Comparison of ENCODE assay signal across 13 cellular contexts in genomic region chr11:60457576-60457975, GRCh38. TPM values are rescaled to one million over a fixed set of nuclear protein-coding genes. Genes with fewer than 3 reads are reported as not detected.
DNase-seq lines count a peak whose midpoint lies in the region; ATAC-seq and TF ChIP-seq lines count a peak whose summit lies in the region.
"Had no signal": no experiment of that assay in that cellular context is flagged by ENCODE, and none has a peak within 500 bp of the region (broad histone marks: within the 10 kb centered on the region; RNA-seq: fewer than 3 reads in every experiment).

No MANE protein-coding gene starts in this region.

- intact Hi-C loops in prostate gland (cut with DNase I) = no loop called here

- H3K4me3 ChIP-seq in GM06990 (replicated peaks; ENCODE audit: low read depth, low read length) (peak overlapping the region; percentile 84), prostate gland (no peak overlapping the region)

- no peaks in the 10 kb centered on the region for H3K4me1 ChIP-seq in prostate gland (replicated peaks)

- H3K27me3 ChIP-seq in GM06990 (replicated peaks; ENCODE audit: control insufficient read depth, insufficient read depth, low read length) (no peaks in the 10 kb centered on the region), prostate gland (replicated peaks; ENCODE audit: insufficient read depth) (no peaks in the 10 kb centered on the region)

- no peak for TF ChIP-seq CTCF in GM06990 (IDR thresholded peaks at IDR 0.05; ENCODE audit: insufficient read depth, low read length, poor library complexity, severe bottlenecking)
- TF ChIP-seq CTCF in prostate gland (IDR thresholded peaks at IDR 0.05) = no peak

- DNase-seq in GM06990 (ENCODE audit: extremely low read depth, insufficient read length) (peak; percentile 53), LoVo (ENCODE audit: low spot score) (no peak), prostate gland (ENCODE audit: low spot score) (no peak)
- DNase-seq: caudate nucleus, left colon, T-helper 9 cell had no signal

- no peak overlapping the region for H3K27ac ChIP-seq in prostate gland

- H3K36me3 ChIP-seq in GM06990 (ENCODE audit: control insufficient read depth, insufficient read depth, low read length) = peaks cover 12% of the 10 kb centered on the region
- no peaks in the 10 kb centered on the region for H3K36me3 ChIP-seq in prostate gland

- 66% methylated on average over 3 of the region's 3 CpGs for WGBS in prostate gland

- TF ChIP-seq POLR2A in GM19193 (IDR thresholded peaks at IDR 0.05; ENCODE audit: extremely low read depth, insufficient read depth, insufficient read length) (peak; percentile 56), prostate gland (IDR thresholded peaks at IDR 0.05) (no peak)

- peak; percentile 43 for ATAC-seq in HG02678 (IDR thresholded peaks at IDR 0.05; ENCODE audit: unreplicated experiment)
- peak; percentile 26 for ATAC-seq in HG03558 (IDR thresholded peaks at IDR 0.05; ENCODE audit: extremely low read depth, unreplicated experiment)
- no peak for ATAC-seq in GM21825 (IDR thresholded peaks at IDR 0.05; ENCODE audit: unreplicated experiment)
- ATAC-seq in GM21737 (IDR thresholded peaks at IDR 0.05; ENCODE audit: unreplicated experiment) = no peak
- ATAC-seq: left colon had no signal

- H3K9me3 ChIP-seq in prostate gland = no peaks in the 10 kb centered on the region

RNA-seq across cellular contexts. Expression of gene MS4A1, which starts 1.9 kb away (rescaled TPM):
- total RNA-seq in prostate gland = not detected
- total RNA-seq: activated T-helper 1 cell treated with anti-CD3 and anti-CD28 coated beads, Interleukin-12 subunit alpha, Interleukin-12 subunit beta, Interleukin-2, Interleukin-4 antibody, amounts not matched to agents 30 ng/mL and 10 ng/mL and 1 ng/mL, durations not matched to agents 14 hours and 24 hours and 36 hours had no signal

RNA-seq across cellular contexts. Expression of gene MS4A5, which starts 28.2 kb away (rescaled TPM):
- 1 to 10 TPM in 1 of 2 donors, not detected in 1; 9.1 TPM for total RNA-seq in prostate gland
- total RNA-seq: activated T-helper 1 cell treated with anti-CD3 and anti-CD28 coated beads, Interleukin-12 subunit alpha, Interleukin-12 subunit beta, Interleukin-2, Interleukin-4 antibody, amounts not matched to agents 30 ng/mL and 10 ng/mL and 1 ng/mL, durations not matched to agents 14 hours and 24 hours and 36 hours; left colon; subcutaneous adipose tissue had no signal

RNA-seq across cellular contexts. Expression of gene MS4A12, which starts 35.0 kb away (rescaled TPM):
- not detected for total RNA-seq in prostate gland
- total RNA-seq: activated T-helper 1 cell treated with anti-CD3 and anti-CD28 coated beads, Interleukin-12 subunit alpha, Interleukin-12 subunit beta, Interleukin-2, Interleukin-4 antibody, amounts not matched to agents 30 ng/mL and 10 ng/mL and 1 ng/mL, durations not matched to agents 14 hours and 24 hours and 36 hours; subcutaneous adipose tissue had no signal

RNA-seq across cellular contexts. Expression of gene MS4A13, which starts 57.6 kb away (rescaled TPM):
- not detected for total RNA-seq in prostate gland
- total RNA-seq: activated T-helper 1 cell treated with anti-CD3 and anti-CD28 coated beads, Interleukin-12 subunit alpha, Interleukin-12 subunit beta, Interleukin-2, Interleukin-4 antibody, amounts not matched to agents 30 ng/mL and 10 ng/mL and 1 ng/mL, durations not matched to agents 14 hours and 24 hours and 36 hours; left colon; subcutaneous adipose tissue had no signal

Comparison
In these comparisons a context has a peak if more than half of its experiments do, and no peak if none do; other contexts are left out.
1. ATAC-seq: peak in HG02678 (single experiment) and HG03558 (single experiment); none in GM21825 (single experiment) and GM21737 (single experiment).